Comparison of ENCODE assay signal across 8 cellular contexts in genomic region chr20:35771689-35772562, GRCh38.
A peak's percentile ranks its signal among the peaks of the same experiment; 100 is the strongest.
DNase-seq lines count a peak whose midpoint lies in the region; ATAC-seq lines count a peak whose summit lies in the region.

Gene PHF20 (plus strand): TSS chr20:35772015. CDS start chr20:35801523, 29,508 bp downstream.

- peak within 1 kb of the TSS; percentile 92 for H3K27ac ChIP-seq in BLaER1
- H3K27ac ChIP-seq in cingulate gyrus (ENCODE audit: low read depth, low read length) = peak within 1 kb of the TSS; percentile 95
- peak within 1 kb of the TSS; percentile 79 for H3K27ac ChIP-seq in layer of hippocampus (ENCODE audit: low read depth, low read length)

- peaks cover 42% of the 10 kb centered on the region for H4K20me1 ChIP-seq in BLaER1

- no peaks in the 10 kb centered on the region for H3K27me3 ChIP-seq in BLaER1
- H3K27me3 ChIP-seq in layer of hippocampus (ENCODE audit: control insufficient read depth, insufficient read depth, low read length) = no peaks in the 10 kb centered on the region

- H3K4me2 ChIP-seq in BLaER1 = peak within 1 kb of the TSS; percentile 97

- no peaks in the 10 kb centered on the region for H3K9me3 ChIP-seq in BLaER1

- peak; percentile 93 to 99 for DNase-seq in NCI-H526 (lab: John Stamatoyannopoulos, UW)
- peak; percentile 100 for DNase-seq in activated CD4-positive, alpha-beta T cell treated with anti-CD3 and anti-CD28 coated beads for 48 hours
- DNase-seq in stimulated activated CD4-positive, alpha-beta T cell treated with anti-CD3 and anti-CD28 coated beads, Interleukin-1b, Interleukin-23, amount 100 ng/mL, for 24 hours (ENCODE audit: low read depth in 4 of 4, low spot score in 1 of 4) = peak; percentile 99 to 100 (median 100)

- peaks cover 72% of the 10 kb centered on the region for H3K4me1 ChIP-seq in BLaER1

- H3K9ac ChIP-seq in BLaER1 = peak within 1 kb of the TSS; percentile 91

- ATAC-seq in GM19324 (IDR thresholded peaks at IDR 0.05; ENCODE audit: low FRiP score, unreplicated experiment) (peak; percentile 80), HG03469 (IDR thresholded peaks at IDR 0.05; ENCODE audit: unreplicated experiment) (peak; percentile 43)

- peaks cover 25% of the 10 kb centered on the region; the same call in 1 of the 2 replicates for H3K36me3 ChIP-seq in BLaER1

- H3K4me3 ChIP-seq in BLaER1 = peak within 1 kb of the TSS; percentile 80

Comparison
In these comparisons a context has a peak if more than half of its experiments do, and no peak if none do; other contexts are left out.
1. Peak in every context shown above with its lines: DNase-seq, ATAC-seq, H3K4me3 ChIP-seq and H3K27ac ChIP-seq.